ENCODE assay signal across 18 cellular contexts in the genomic region with DNA sequence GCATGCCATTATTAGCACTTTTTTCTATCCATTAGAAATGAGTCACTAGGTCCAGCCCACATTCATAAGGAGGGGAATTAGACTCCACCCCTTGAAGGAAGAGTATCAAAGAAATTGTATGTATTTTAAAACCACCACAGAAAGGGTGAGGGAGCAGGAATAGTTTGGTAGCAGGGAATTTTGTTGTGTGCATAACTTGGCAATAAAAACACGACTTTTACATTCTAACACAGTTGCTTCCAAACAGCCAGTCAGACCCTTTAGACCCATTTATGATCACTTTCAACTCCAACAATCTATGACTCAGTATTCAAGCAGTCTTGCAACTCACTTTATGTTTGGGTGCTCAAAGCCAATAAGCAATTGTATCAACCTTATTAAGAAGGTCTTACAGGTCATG.
"Had no signal": no experiment of that assay in that cellular context is flagged by ENCODE, and none has a peak within 500 bp of the region (broad histone marks: within the 10 kb centered on the region; RNA-seq: fewer than 3 reads in every experiment).

No MANE protein-coding gene starts in this region.

- DNase-seq: activated CD4-positive, alpha-beta memory T cell treated with anti-CD3 and anti-CD28 coated beads, Interleukin-2, amount 10 ng/mL, durations not matched to agents 7 days and 5 days; activated CD4-positive, alpha-beta T cell treated with anti-CD3 and anti-CD28 coated beads for 4 hours; activated CD8-positive, alpha-beta memory T cell treated with anti-CD3 and anti-CD28 coated beads, Interleukin-2, amount 10 ng/mL, durations not matched to agents 7 days and 5 days; activated naive CD4-positive, alpha-beta T cell treated with Interleukin-2 at 50 U/mL for 16 hours; activated naive CD8-positive, alpha-beta T cell treated with anti-CD3 and anti-CD28 coated beads, Interleukin-2, amount 10 ng/mL, durations not matched to agents 7 days and 5 days; activated T-cell treated with anti-CD3 and anti-CD28 coated beads, Interleukin-2, amount 50 U/mL, for 1 hour; brain microvascular endothelial cell; erythroblast; nucleus accumbens; stimulated activated naive CD8-positive, alpha-beta T cell treated with anti-CD3 and anti-CD28 coated beads, Interleukin-15, Interleukin-2, amounts not matched to agents 100 U/mL and 50 U/mL, for 24 hours; substantia nigra; SW 1271; tibial artery had no signal

- H3K27ac Mint-ChIP-seq: activated CD4-positive, alpha-beta memory T cell treated with anti-CD3 and anti-CD28 coated beads, Interleukin-2, amount 10 ng/mL, durations not matched to agents 7 days and 5 days; activated CD8-positive, alpha-beta memory T cell treated with anti-CD3 and anti-CD28 coated beads, Interleukin-2, amount 10 ng/mL, durations not matched to agents 7 days and 5 days; activated naive CD8-positive, alpha-beta T cell treated with anti-CD3 and anti-CD28 coated beads, Interleukin-2, amount 10 ng/mL, durations not matched to agents 7 days and 5 days; activated T-helper 17 cell treated with anti-CD3 and anti-CD28 coated beads, Interleukin-2, amount 50 U/mL, for 72 hours; natural killer cell treated with Interleukin-12 subunit alpha and Interleukin-12 subunit beta and Interleukin-15 and Interleukin-18, amount 100 ng/mL, for 72 hours; T-helper 2 cell treated with Interferon-gamma antibody and Interleukin-4, amounts not matched to agents 5 μg/mL and 100 μg/mL, for 36 hours had no signal

- H3K27ac ChIP-seq: brain microvascular endothelial cell, coronary artery, tibial artery had no signal

- H3K36me3 Mint-ChIP-seq: activated CD8-positive, alpha-beta memory T cell treated with anti-CD3 and anti-CD28 coated beads, Interleukin-2, amount 10 ng/mL, durations not matched to agents 7 days and 5 days; activated naive CD8-positive, alpha-beta T cell treated with anti-CD3 and anti-CD28 coated beads, Interleukin-2, amount 10 ng/mL, durations not matched to agents 7 days and 5 days; natural killer cell treated with Interleukin-12 subunit alpha and Interleukin-12 subunit beta and Interleukin-15 and Interleukin-18, amount 100 ng/mL, for 72 hours had no signal

- ATAC-seq: activated CD8-positive, alpha-beta memory T cell treated with anti-CD3 and anti-CD28 coated beads, Interleukin-2, amount 10 ng/mL, durations not matched to agents 7 days and 5 days; activated T-helper 17 cell treated with anti-CD3 and anti-CD28 coated beads, Interleukin-2, amount 50 U/mL, for 72 hours; natural killer cell treated with Interleukin-12 subunit alpha and Interleukin-12 subunit beta and Interleukin-15 and Interleukin-18, amount 100 ng/mL, for 72 hours; stimulated activated naive CD8-positive, alpha-beta T cell treated with anti-CD3 and anti-CD28 coated beads, Interleukin-15, Interleukin-2, amounts not matched to agents 100 U/mL and 50 U/mL, for 24 hours had no signal

- H3K4me3 ChIP-seq: coronary artery, tibial artery had no signal

- H3K4me3 Mint-ChIP-seq: activated CD4-positive, alpha-beta memory T cell treated with anti-CD3 and anti-CD28 coated beads, Interleukin-2, amount 10 ng/mL, durations not matched to agents 7 days and 5 days; activated CD8-positive, alpha-beta memory T cell treated with anti-CD3 and anti-CD28 coated beads, Interleukin-2, amount 10 ng/mL, durations not matched to agents 7 days and 5 days; activated naive CD8-positive, alpha-beta T cell treated with anti-CD3 and anti-CD28 coated beads, Interleukin-2, amount 10 ng/mL, durations not matched to agents 7 days and 5 days; activated T-helper 17 cell treated with anti-CD3 and anti-CD28 coated beads, Interleukin-2, amount 50 U/mL, for 72 hours; central memory CD8-positive, alpha-beta T cell; natural killer cell treated with Interleukin-12 subunit alpha and Interleukin-12 subunit beta and Interleukin-15 and Interleukin-18, amount 100 ng/mL, for 72 hours; T-helper 2 cell treated with Interferon-gamma antibody and Interleukin-4, amounts not matched to agents 5 μg/mL and 100 μg/mL, for 36 hours had no signal

- H3K27me3 Mint-ChIP-seq: activated CD4-positive, alpha-beta memory T cell treated with anti-CD3 and anti-CD28 coated beads, Interleukin-2, amount 10 ng/mL, durations not matched to agents 7 days and 5 days; activated CD8-positive, alpha-beta memory T cell treated with anti-CD3 and anti-CD28 coated beads, Interleukin-2, amount 10 ng/mL, durations not matched to agents 7 days and 5 days; activated naive CD8-positive, alpha-beta T cell treated with anti-CD3 and anti-CD28 coated beads, Interleukin-2, amount 10 ng/mL, durations not matched to agents 7 days and 5 days; central memory CD8-positive, alpha-beta T cell had no signal

- H3K27me3 ChIP-seq: brain microvascular endothelial cell, tibial artery had no signal

- H3K9me3 Mint-ChIP-seq: activated CD4-positive, alpha-beta memory T cell treated with anti-CD3 and anti-CD28 coated beads, Interleukin-2, amount 10 ng/mL, durations not matched to agents 7 days and 5 days; activated naive CD8-positive, alpha-beta T cell treated with anti-CD3 and anti-CD28 coated beads, Interleukin-2, amount 10 ng/mL, durations not matched to agents 7 days and 5 days; activated T-helper 17 cell treated with anti-CD3 and anti-CD28 coated beads, Interleukin-2, amount 50 U/mL, for 72 hours; central memory CD8-positive, alpha-beta T cell; natural killer cell treated with Interleukin-12 subunit alpha and Interleukin-12 subunit beta and Interleukin-15 and Interleukin-18, amount 100 ng/mL, for 72 hours; T-helper 2 cell treated with Interferon-gamma antibody and Interleukin-4, amounts not matched to agents 5 μg/mL and 100 μg/mL, for 36 hours had no signal

- H3K9me3 ChIP-seq: tibial artery had no signal

- H3K36me3 ChIP-seq: brain microvascular endothelial cell, tibial artery had no signal

- H3K4me1 Mint-ChIP-seq: activated CD4-positive, alpha-beta memory T cell treated with anti-CD3 and anti-CD28 coated beads, Interleukin-2, amount 10 ng/mL, durations not matched to agents 7 days and 5 days; activated CD8-positive, alpha-beta memory T cell treated with anti-CD3 and anti-CD28 coated beads, Interleukin-2, amount 10 ng/mL, durations not matched to agents 7 days and 5 days; activated naive CD8-positive, alpha-beta T cell treated with anti-CD3 and anti-CD28 coated beads, Interleukin-2, amount 10 ng/mL, durations not matched to agents 7 days and 5 days; activated T-helper 17 cell treated with anti-CD3 and anti-CD28 coated beads, Interleukin-2, amount 50 U/mL, for 72 hours; central memory CD8-positive, alpha-beta T cell had no signal
